ENCODE assay signal across 21 cellular contexts in genomic region chr13:33480561-33480960, GRCh38.
A peak's percentile ranks its signal among the peaks of the same experiment; 100 is the strongest.
DNase-seq lines count a peak whose midpoint lies in the region; TF ChIP-seq lines count a peak whose summit lies in the region.
"Had no signal": no experiment of that assay in that cellular context is flagged by ENCODE, and none has a peak within 500 bp of the region (broad histone marks: within the 10 kb centered on the region; RNA-seq: fewer than 3 reads in every experiment).

No MANE protein-coding gene starts in this region.

- no peak overlapping the region for H2AFZ ChIP-seq in Karpas-422 (ENCODE audit: low read length)
- H2AFZ ChIP-seq: PC-9 had no signal

- H3K9ac ChIP-seq in Karpas-422 (ENCODE audit: low read length), result no peak overlapping the region
- H3K9ac ChIP-seq: BLaER1 treated with 17β-estradiol and CSF1 and Interleukin-3, amounts not matched to agents 10 nM and 100 nM had no signal

- H3K27me3 ChIP-seq in Karpas-422 (ENCODE audit: low read length), result peaks cover under 1% of the 10 kb centered on the region; the same call in 1 of the 2 replicates
- H3K27me3 ChIP-seq: BLaER1 treated with 17β-estradiol and CSF1 and Interleukin-3, amounts not matched to agents 10 nM and 100 nM; SJCRH30 had no signal

- no peaks in the 10 kb centered on the region for H3K9me2 ChIP-seq in Karpas-422 (replicated peaks; ENCODE audit: insufficient read depth, low read length)

- H3K4me1 Mint-ChIP-seq in activated CD4-positive, alpha-beta T cell treated with anti-CD3 and anti-CD28 coated beads, Interleukin-2, amount 10 ng/mL, durations not matched to agents 7 days and 5 days, result no peaks in the 10 kb centered on the region

- peaks cover 16% of the 10 kb centered on the region for H3K9me3 Mint-ChIP-seq in activated CD4-positive, alpha-beta T cell treated with anti-CD3 and anti-CD28 coated beads, Interleukin-2, amount 10 ng/mL, durations not matched to agents 7 days and 5 days

- no peaks in the 10 kb centered on the region for H3K4me1 ChIP-seq in Karpas-422 (ENCODE audit: low read length)
- H3K4me1 ChIP-seq: BLaER1 treated with 17β-estradiol and CSF1 and Interleukin-3, amounts not matched to agents 10 nM and 100 nM had no signal

- DNase-seq in ELR (ENCODE audit: low read depth), result peak; percentile 58
- DNase-seq in amniotic epithelial cell (ENCODE audit: low read depth), result peak; percentile 21
- peak; percentile 40 for DNase-seq in fibroblast of the aortic adventitia (ENCODE audit: low read depth)
- peak; percentile 41 for DNase-seq in stromal cell of bone marrow (ENCODE audit: low read depth)
- no peak for DNase-seq in GF-D8 (lab: John Stamatoyannopoulos, UW)
- DNase-seq in Karpas-422, result no peak
- DNase-seq in activated CD4-positive, alpha-beta T cell treated with anti-CD3 and anti-CD28 coated beads, Interleukin-2, amount 10 ng/mL, durations not matched to agents 7 days and 5 days, result no peak
- DNase-seq: AML-193; CD4-positive, alpha-beta T cell; GDM1; HCEC 1CT; Kasumi-1; MM.1S; NCI-H1417; NCI-H1694; NCI-H2029 treated with DMSO at 0.1 percent for 48 hours; NCI-H446 treated with DMSO at 0.1 percent for 48 hours; NCI-H526; PC-9; SJCRH30 had no signal

- H3K4me3 Mint-ChIP-seq in activated CD4-positive, alpha-beta T cell treated with anti-CD3 and anti-CD28 coated beads, Interleukin-2, amount 10 ng/mL, durations not matched to agents 7 days and 5 days, result no peak overlapping the region
- H3K4me3 Mint-ChIP-seq: CD4-positive, alpha-beta T cell had no signal

- no peaks in the 10 kb centered on the region for H3K36me3 Mint-ChIP-seq in activated CD4-positive, alpha-beta T cell treated with anti-CD3 and anti-CD28 coated beads, Interleukin-2, amount 10 ng/mL, durations not matched to agents 7 days and 5 days (ENCODE audit: low read depth)

- H3K36me3 ChIP-seq in Karpas-422 (ENCODE audit: insufficient read depth, low read length), result no peaks in the 10 kb centered on the region
- H3K36me3 ChIP-seq: SJCRH30 had no signal

- peaks cover 7% of the 10 kb centered on the region for H3K27me3 Mint-ChIP-seq in activated CD4-positive, alpha-beta T cell treated with anti-CD3 and anti-CD28 coated beads, Interleukin-2, amount 10 ng/mL, durations not matched to agents 7 days and 5 days

- no peaks in the 10 kb centered on the region for H4K20me1 ChIP-seq in Karpas-422 (ENCODE audit: insufficient read depth, low read depth, low read length)
- H4K20me1 ChIP-seq: BLaER1 treated with 17β-estradiol and CSF1 and Interleukin-3, amounts not matched to agents 10 nM and 100 nM had no signal

- H3K4me3 ChIP-seq in fibroblast of the aortic adventitia (ENCODE audit: low read depth, low read length), result no peak overlapping the region
- no peak overlapping the region for H3K4me3 ChIP-seq in Karpas-422 (ENCODE audit: low read length)
- H3K4me3 ChIP-seq: BLaER1 treated with 17β-estradiol and CSF1 and Interleukin-3, amounts not matched to agents 10 nM and 100 nM; PC-9; SJCRH30 had no signal

- H3K27ac Mint-ChIP-seq in activated CD4-positive, alpha-beta T cell treated with anti-CD3 and anti-CD28 coated beads, Interleukin-2, amount 10 ng/mL, durations not matched to agents 7 days and 5 days, result no peak overlapping the region
- H3K27ac Mint-ChIP-seq: CD4-positive, alpha-beta T cell had no signal

- H3K79me2 ChIP-seq in Karpas-422 (ENCODE audit: low read length), result no peaks in the 10 kb centered on the region

- POLR2A ChIA-PET in activated CD4-positive, alpha-beta T cell treated with anti-CD3 and anti-CD28 coated beads, Interleukin-2, amount 10 ng/mL, durations not matched to agents 7 days and 5 days (lab: Charles Lee), result no interaction called here

- H3K27ac ChIP-seq in Karpas-422 (ENCODE audit: low read length), result no peak overlapping the region
- H3K27ac ChIP-seq: BLaER1 treated with 17β-estradiol and CSF1 and Interleukin-3, amounts not matched to agents 10 nM and 100 nM; PC-9; SJCRH30 had no signal

- CTCF ChIA-PET in activated CD4-positive, alpha-beta T cell treated with anti-CD3 and anti-CD28 coated beads, Interleukin-2, amount 10 ng/mL, durations not matched to agents 7 days and 5 days (lab: Charles Lee), result no interaction called here

- H3K4me2 ChIP-seq in Karpas-422 (ENCODE audit: low read depth, low read length, poor library complexity, severe bottlenecking), result no peak overlapping the region
- H3K4me2 ChIP-seq: BLaER1 treated with 17β-estradiol and CSF1 and Interleukin-3, amounts not matched to agents 10 nM and 100 nM; PC-9 had no signal

- peaks cover 6% of the 10 kb centered on the region; the same call in 1 of the 2 replicates for H3K9me3 ChIP-seq in Karpas-422 (ENCODE audit: low read length)

- no peak for TF ChIP-seq CTCF in fibroblast of the aortic adventitia (IDR thresholded peaks at IDR 0.05; ENCODE audit: insufficient read depth, low read length)

Comparison
In these comparisons a context has a peak if more than half of its experiments do, and no peak if none do; other contexts are left out.
1. DNase-seq: peak in ELR (single experiment), amniotic epithelial cell (single experiment), fibroblast of the aortic adventitia (single experiment) and stromal cell of bone marrow (single experiment); none in GF-D8 (single experiment), Karpas-422 (single experiment) and activated CD4-positive, alpha-beta T cell treated with anti-CD3 and anti-CD28 coated beads, Interleukin-2, amount 10 ng/mL, durations not matched to agents 7 days and 5 days (single experiment).